Comparison of ENCODE assay signal across 10 cellular contexts in genomic region chr6:33116881-33117711, GRCh38. TPM values are rescaled to one million over a fixed set of nuclear protein-coding genes. Genes with fewer than 3 reads are reported as not detected.
A peak's percentile ranks its signal among the peaks of the same experiment; 100 is the strongest.
DNase-seq lines count a peak whose midpoint lies in the region; ATAC-seq and TF ChIP-seq lines count a peak whose summit lies in the region.
"Had no signal": no experiment of that assay in that cellular context is flagged by ENCODE, and none has a peak within 500 bp of the region (broad histone marks: within the 10 kb centered on the region; RNA-seq: fewer than 3 reads in every experiment).

No MANE protein-coding gene starts in this region.

- H3K27ac Mint-ChIP-seq in chondrocyte (ENCODE audit: unreplicated experiment) (no peak overlapping the region), nephron (no peak overlapping the region)

- peaks cover 12% of the 10 kb centered on the region; the same call in 1 of the 2 replicates for H3K27me3 ChIP-seq in HUES64 (ENCODE audit: insufficient read depth, low read length)

- peak overlapping the region; percentile 80 for H3K4me3 ChIP-seq in HUES64 (ENCODE audit: low read length)

- H3K9me3 ChIP-seq in HUES64 (ENCODE audit: insufficient read depth, low read depth, low read length) = no peaks in the 10 kb centered on the region

- H3K27me3 Mint-ChIP-seq in chondrocyte (ENCODE audit: low read depth) (peaks cover 88% of the 10 kb centered on the region), nephron (ENCODE audit: low read depth) (peaks cover 84% of the 10 kb centered on the region)

- peak overlapping the region; percentile 96 for H3K9ac ChIP-seq in HUES64 (ENCODE audit: low read depth, low read length)

- no peaks in the 10 kb centered on the region for H3K36me3 Mint-ChIP-seq in chondrocyte (ENCODE audit: low read depth)
- H3K36me3 Mint-ChIP-seq in nephron (ENCODE audit: low read depth) = no peaks in the 10 kb centered on the region

- peaks cover 3% of the 10 kb centered on the region; the same call in 1 of the 2 replicates for H3K36me3 ChIP-seq in HUES64 (ENCODE audit: insufficient read depth, low read length)

- H3K4me1 Mint-ChIP-seq in chondrocyte (ENCODE audit: low read depth) (peaks cover 14% of the 10 kb centered on the region), nephron (peaks cover 14% of the 10 kb centered on the region)

- ATAC-seq in GM19351 (IDR thresholded peaks at IDR 0.05; ENCODE audit: unreplicated experiment) (no peak), GM21360 (IDR thresholded peaks at IDR 0.05; ENCODE audit: unreplicated experiment) (no peak)

- peak overlapping the region; percentile 98 for H3K27ac ChIP-seq in HUES64 (ENCODE audit: low read depth, low read length)

- H3K4me3 Mint-ChIP-seq in chondrocyte (ENCODE audit: unreplicated experiment) (peak overlapping the region; percentile 42), nephron (peak overlapping the region; percentile 12 to 55 (median 45))

- H3K9me3 Mint-ChIP-seq in chondrocyte (ENCODE audit: low read depth) (no peaks in the 10 kb centered on the region), nephron (no peaks in the 10 kb centered on the region)

- DNase-seq in EH (ENCODE audit: low read depth) (peak; percentile 15), chondrocyte (ENCODE audit: low spot score) (no peak), HCEC 1CT (no peak), foreskin melanocyte (no peak)
- DNase-seq: NCI-H2029, SHP77 treated with DMSO at 0.1 percent for 48 hours had no signal

- TF ChIP-seq CTCF in chondrocyte (IDR thresholded peaks at IDR 0.05) = no peak
- TF ChIP-seq CTCF in nephron (IDR thresholded peaks at IDR 0.05; ENCODE audit: unreplicated experiment in 3 of 3) = no peak

- 6% methylated on average over 31 of the region's 31 CpGs for WGBS in HUES64

- peaks cover 36% of the 10 kb centered on the region for H3K4me1 ChIP-seq in HUES64 (ENCODE audit: insufficient read depth, low read length)

RNA-seq across cellular contexts. Expression of gene HLA-DPB1, which starts 41.3 kb away (rescaled TPM):
- polyA plus RNA-seq in HUES64 (2013, experiment 1 of 2) = 7.6 TPM
- 7.6 TPM for polyA plus RNA-seq in HUES64 (2013, experiment 2 of 2)
- total RNA-seq in chondrocyte = 2.8 to 2.9 TPM (median 2.8 TPM) in 3 replicates

RNA-seq across cellular contexts. Expression of gene HLA-DPA1, which starts 43.6 kb away (rescaled TPM):
- 3.0 TPM for polyA plus RNA-seq in HUES64 (2013, experiment 1 of 2)
- polyA plus RNA-seq in HUES64 (2013, experiment 2 of 2) = 1.7 TPM
- total RNA-seq in chondrocyte = 0.65 to 1.3 TPM (median 1.2 TPM) in 3 replicates
